ENCODE assay signal across 1 cellular context in the genomic region with DNA sequence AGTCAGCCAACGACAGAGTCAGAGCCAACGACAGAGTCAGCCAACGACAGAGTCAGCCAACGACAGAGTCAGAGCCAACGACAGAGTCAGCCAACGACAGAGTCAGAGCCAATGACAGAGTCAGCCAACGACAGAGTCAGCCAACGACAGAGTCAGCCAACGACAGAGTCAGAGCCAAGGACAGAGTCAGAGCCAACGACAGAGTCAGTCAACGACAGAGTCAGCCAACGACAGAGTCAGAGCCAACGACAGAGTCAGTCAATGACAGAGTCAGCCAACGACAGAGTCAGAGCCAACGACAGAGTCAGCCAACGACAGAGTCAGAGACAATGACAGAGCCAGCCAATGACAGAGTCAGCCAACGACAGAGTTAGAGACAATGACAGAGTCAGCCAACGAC. TPM values are rescaled to one million over a fixed set of nuclear protein-coding genes. Genes with fewer than 3 reads are reported as not detected.
"Had no signal": no experiment of that assay in that cellular context is flagged by ENCODE, and none has a peak within 500 bp of the region (broad histone marks: within the 10 kb centered on the region; RNA-seq: fewer than 3 reads in every experiment).

No MANE protein-coding gene starts in this region.

RNA-seq across cellular contexts. Expression of a gene that starts 22.0 kb away (rescaled TPM):
- total RNA-seq: HT1080 had no signal

RNA-seq across cellular contexts. Expression of a gene that starts 32.8 kb away (rescaled TPM):
- total RNA-seq: HT1080 had no signal
